ENCODE assay signal across 41 cellular contexts in the genomic region with DNA sequence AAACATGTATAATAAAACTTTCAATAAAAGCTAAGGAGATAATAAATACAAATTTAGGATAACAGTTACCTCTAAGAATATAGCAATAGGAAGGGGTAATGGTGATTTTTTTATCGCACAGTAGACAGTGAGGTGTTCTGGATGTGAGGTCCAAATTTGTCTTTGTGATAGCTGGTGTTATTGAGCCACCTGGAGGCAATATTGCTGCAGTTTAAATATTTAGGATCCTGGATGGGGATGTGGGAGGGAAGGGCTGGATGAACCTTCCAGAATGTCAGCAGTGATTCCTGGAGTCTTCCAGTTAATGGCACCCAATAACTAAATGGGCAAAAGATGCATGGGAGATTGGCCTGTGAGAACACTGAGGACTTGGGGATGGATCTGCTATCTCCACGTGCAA. TPM values are rescaled to one million over a fixed set of nuclear protein-coding genes. Genes with fewer than 3 reads are reported as not detected.
"Had no signal": no experiment of that assay in that cellular context is flagged by ENCODE, and none has a peak within 500 bp of the region (broad histone marks: within the 10 kb centered on the region; RNA-seq: fewer than 3 reads in every experiment).

No MANE protein-coding gene starts in this region.

- H3K4me3 ChIP-seq: cardiac muscle cell, colonic mucosa, MG63, PC-9, SJSA1 had no signal

- H3K36me3 ChIP-seq: cardiac muscle cell, colonic mucosa, MG63, SJSA1 had no signal

- H3K9me3 ChIP-seq: colonic mucosa, MG63, SJSA1 had no signal

- H3K4me2 ChIP-seq: PC-9 had no signal

- H2AFZ ChIP-seq: PC-9 had no signal

- H3K27me3 ChIP-seq: cardiac muscle cell, colonic mucosa, SJSA1 had no signal

- H3K4me1 ChIP-seq: colonic mucosa, SJSA1 had no signal

- H3K4me1 Mint-ChIP-seq: activated CD4-positive, alpha-beta memory T cell treated with anti-CD3 and anti-CD28 coated beads, Interleukin-2, amount 10 ng/mL, durations not matched to agents 7 days and 5 days; activated CD8-positive, alpha-beta memory T cell treated with anti-CD3 and anti-CD28 coated beads, Interleukin-2, amount 10 ng/mL, durations not matched to agents 7 days and 5 days; activated naive CD8-positive, alpha-beta T cell treated with anti-CD3 and anti-CD28 coated beads for 36 hours; activated T-helper 17 cell treated with anti-CD3 and anti-CD28 coated beads, Interleukin-2, amount 50 U/mL, for 72 hours; central memory CD8-positive, alpha-beta T cell; T-cell had no signal

- H3K36me3 Mint-ChIP-seq: activated CD8-positive, alpha-beta memory T cell treated with anti-CD3 and anti-CD28 coated beads, Interleukin-2, amount 10 ng/mL, durations not matched to agents 7 days and 5 days; activated naive CD8-positive, alpha-beta T cell treated with anti-CD3 and anti-CD28 coated beads for 36 hours; T-cell had no signal

- H3K27ac Mint-ChIP-seq: activated CD4-positive, alpha-beta memory T cell treated with anti-CD3 and anti-CD28 coated beads, Interleukin-2, amount 10 ng/mL, durations not matched to agents 7 days and 5 days; activated CD8-positive, alpha-beta memory T cell treated with anti-CD3 and anti-CD28 coated beads, Interleukin-2, amount 10 ng/mL, durations not matched to agents 7 days and 5 days; activated naive CD8-positive, alpha-beta T cell treated with anti-CD3 and anti-CD28 coated beads for 36 hours; activated T-cell treated with anti-CD3 and anti-CD28 coated beads, Interleukin-2, amount 50 U/mL, for 72 hours; activated T-helper 17 cell treated with anti-CD3 and anti-CD28 coated beads, Interleukin-2, amount 50 U/mL, for 72 hours; T-cell; T-helper 17 cell had no signal

- H3K27ac ChIP-seq: cardiac muscle cell, colonic mucosa, PC-9, SJSA1, VCaP had no signal

- H3K4me3 Mint-ChIP-seq: activated CD4-positive, alpha-beta memory T cell treated with anti-CD3 and anti-CD28 coated beads, Interleukin-2, amount 10 ng/mL, durations not matched to agents 7 days and 5 days; activated CD8-positive, alpha-beta memory T cell treated with anti-CD3 and anti-CD28 coated beads, Interleukin-2, amount 10 ng/mL, durations not matched to agents 7 days and 5 days; activated naive CD8-positive, alpha-beta T cell treated with anti-CD3 and anti-CD28 coated beads for 36 hours; activated T-cell treated with anti-CD3 and anti-CD28 coated beads, Interleukin-2, amount 50 U/mL, for 72 hours; activated T-helper 17 cell treated with anti-CD3 and anti-CD28 coated beads, Interleukin-2, amount 50 U/mL, for 72 hours; central memory CD8-positive, alpha-beta T cell; T-cell; T-helper 17 cell had no signal

- H3K9me3 Mint-ChIP-seq: activated CD4-positive, alpha-beta memory T cell treated with anti-CD3 and anti-CD28 coated beads, Interleukin-2, amount 10 ng/mL, durations not matched to agents 7 days and 5 days; activated naive CD8-positive, alpha-beta T cell treated with anti-CD3 and anti-CD28 coated beads for 36 hours; activated T-cell treated with anti-CD3 and anti-CD28 coated beads, Interleukin-2, amount 50 U/mL, for 72 hours; activated T-helper 17 cell treated with anti-CD3 and anti-CD28 coated beads, Interleukin-2, amount 50 U/mL, for 72 hours; central memory CD8-positive, alpha-beta T cell; T-cell had no signal

- DNase-seq: activated CD4-positive, alpha-beta memory T cell treated with anti-CD3 and anti-CD28 coated beads, Interleukin-2, amount 10 ng/mL, durations not matched to agents 7 days and 5 days; activated CD4-positive, alpha-beta T cell treated with anti-CD3 and anti-CD28 coated beads for 1 hour; activated CD4-positive, alpha-beta T cell treated with anti-CD3 and anti-CD28 coated beads for 48 hours; activated CD4-positive, CD25-positive, alpha-beta regulatory T cell; activated CD8-positive, alpha-beta memory T cell treated with anti-CD3 and anti-CD28 coated beads for 24 hours; activated CD8-positive, alpha-beta memory T cell treated with anti-CD3 and anti-CD28 coated beads, Interleukin-2, amount 10 ng/mL, durations not matched to agents 7 days and 5 days; activated CD8-positive, alpha-beta memory T cell treated with anti-CD3 and anti-CD28 coated beads, Interleukin-2, amount 50 U/mL, for 48 hours; activated effector memory CD4-positive, alpha-beta T cell treated with anti-CD3 and anti-CD28 coated beads, Interleukin-2, amount 50 U/mL, for 16 hours; activated naive CD4-positive, alpha-beta T cell; activated naive CD4-positive, alpha-beta T cell treated with anti-CD3 and anti-CD28 coated beads, Interleukin-2, amount 50 U/mL, for 16 hours; activated naive CD8-positive, alpha-beta T cell treated with anti-CD3 and anti-CD28 coated beads for 36 hours; activated T-cell treated with anti-CD3 and anti-CD28 coated beads, Interleukin-2, amount 50 U/mL, for 1 hour; activated T-cell treated with anti-CD3 and anti-CD28 coated beads, Interleukin-2, amount 50 U/mL, for 72 hours; amniotic stem cell; aorta; colonic mucosa; NCI-H1092; NCI-H1436 treated with DMSO at 0.1 percent for 48 hours; NCI-H1694 treated with DMSO at 0.1 percent for 48 hours; NCI-H2029; NCI-H2107; NCI-H2171; NCI-H510A; NCI-H526; NCI-H748 treated with DMSO at 0.1 percent for 48 hours; NK-92 treated with Interleukin-12 subunit alpha and Interleukin-12 subunit beta, amount 100 ng/mL, for 24 hours; PC-9; SHP77 treated with DMSO at 0.1 percent for 48 hours; T-cell; T-helper 17 cell had no signal

- ATAC-seq: activated CD8-positive, alpha-beta memory T cell treated with anti-CD3 and anti-CD28 coated beads, Interleukin-2, amount 10 ng/mL, durations not matched to agents 7 days and 5 days; activated T-cell treated with anti-CD3 and anti-CD28 coated beads, Interleukin-2, amount 50 U/mL, for 72 hours; activated T-helper 17 cell treated with anti-CD3 and anti-CD28 coated beads, Interleukin-2, amount 50 U/mL, for 72 hours; SK-N-SH treated with all-trans-retinoic acid at 6 μM for 48 hours; T-cell; T-helper 17 cell had no signal

RNA-seq across cellular contexts. Expression of a gene that starts 13.9 kb away (rescaled TPM):
- total RNA-seq: activated CD4-positive, alpha-beta memory T cell treated with anti-CD3 and anti-CD28 coated beads, Interleukin-2, amount 10 ng/mL, durations not matched to agents 7 days and 5 days; activated CD8-positive, alpha-beta memory T cell treated with anti-CD3 and anti-CD28 coated beads, Interleukin-2, amount 10 ng/mL, durations not matched to agents 7 days and 5 days; activated naive CD8-positive, alpha-beta T cell treated with anti-CD3 and anti-CD28 coated beads for 36 hours; activated T-cell treated with anti-CD3 and anti-CD28 coated beads, Interleukin-2, amount 50 U/mL, for 72 hours; activated T-helper 17 cell treated with anti-CD3 and anti-CD28 coated beads, Interleukin-2, amount 50 U/mL, for 72 hours; aorta; cardiac muscle cell; chondrocyte; colonic mucosa; LHCN-M2; OCI-LY7; PC-9; RPMI7951; SJSA1; T-cell; T-helper 17 cell had no signal
- polyA plus RNA-seq: aorta, cardiac muscle cell had no signal

RNA-seq across cellular contexts. Expression of a gene that starts 20.6 kb away (rescaled TPM):
- total RNA-seq: activated CD4-positive, alpha-beta memory T cell treated with anti-CD3 and anti-CD28 coated beads, Interleukin-2, amount 10 ng/mL, durations not matched to agents 7 days and 5 days; activated CD8-positive, alpha-beta memory T cell treated with anti-CD3 and anti-CD28 coated beads, Interleukin-2, amount 10 ng/mL, durations not matched to agents 7 days and 5 days; activated naive CD8-positive, alpha-beta T cell treated with anti-CD3 and anti-CD28 coated beads for 36 hours; activated T-cell treated with anti-CD3 and anti-CD28 coated beads, Interleukin-2, amount 50 U/mL, for 72 hours; activated T-helper 17 cell treated with anti-CD3 and anti-CD28 coated beads, Interleukin-2, amount 50 U/mL, for 72 hours; cardiac muscle cell; chondrocyte; colonic mucosa; LHCN-M2; OCI-LY7; PC-9; RPMI7951; SJSA1; T-cell; T-helper 17 cell had no signal
- polyA plus RNA-seq: aorta, cardiac muscle cell had no signal

RNA-seq across cellular contexts. Expression of a gene that starts 20.7 kb away (rescaled TPM):
- total RNA-seq: activated CD4-positive, alpha-beta memory T cell treated with anti-CD3 and anti-CD28 coated beads, Interleukin-2, amount 10 ng/mL, durations not matched to agents 7 days and 5 days; activated CD8-positive, alpha-beta memory T cell treated with anti-CD3 and anti-CD28 coated beads, Interleukin-2, amount 10 ng/mL, durations not matched to agents 7 days and 5 days; activated naive CD8-positive, alpha-beta T cell treated with anti-CD3 and anti-CD28 coated beads for 36 hours; activated T-cell treated with anti-CD3 and anti-CD28 coated beads, Interleukin-2, amount 50 U/mL, for 72 hours; activated T-helper 17 cell treated with anti-CD3 and anti-CD28 coated beads, Interleukin-2, amount 50 U/mL, for 72 hours; cardiac muscle cell; chondrocyte; LHCN-M2; OCI-LY7; PC-9; SJSA1; T-cell; T-helper 17 cell had no signal
- polyA plus RNA-seq: cardiac muscle cell had no signal

RNA-seq across cellular contexts. Expression of a gene that starts 48.4 kb away (rescaled TPM):
- total RNA-seq: activated CD4-positive, alpha-beta memory T cell treated with anti-CD3 and anti-CD28 coated beads, Interleukin-2, amount 10 ng/mL, durations not matched to agents 7 days and 5 days; activated CD8-positive, alpha-beta memory T cell treated with anti-CD3 and anti-CD28 coated beads, Interleukin-2, amount 10 ng/mL, durations not matched to agents 7 days and 5 days; activated naive CD8-positive, alpha-beta T cell treated with anti-CD3 and anti-CD28 coated beads for 36 hours; activated T-cell treated with anti-CD3 and anti-CD28 coated beads, Interleukin-2, amount 50 U/mL, for 72 hours; activated T-helper 17 cell treated with anti-CD3 and anti-CD28 coated beads, Interleukin-2, amount 50 U/mL, for 72 hours; aorta; cardiac muscle cell; chondrocyte; colonic mucosa; LHCN-M2; OCI-LY7; PC-9; RPMI7951; SJSA1; T-cell; T-helper 17 cell had no signal
- polyA plus RNA-seq: aorta, cardiac muscle cell had no signal
